In genomic region chr12:101885912-101886561, GRCh38 we compare ENCODE assay signal across 1 cellular context.
TF ChIP-seq lines count a peak whose summit lies in the region.

No MANE protein-coding gene starts in this region.

TF ChIP-seq in GM12878, 131 proteins besides CTCF, POLR2A, EP300 and RAD21:
- no peak for TF ChIP-seq E4F1 (IDR thresholded peaks at IDR 0.05; ENCODE audit: borderline replicate concordance, partially characterized antibody)
- TF ChIP-seq IKZF2 (IDR thresholded peaks at IDR 0.05): peak; percentile 81 to 86; a peak in 2 of 4 replicates
- peak; percentile 38 for TF ChIP-seq ATF7 (IDR thresholded peaks at IDR 0.05; ENCODE audit: low read depth)
- TF ChIP-seq DPF2 (IDR thresholded peaks at IDR 0.05): 0 out of 2 replicates have a peak, but pooled peaks have one; percentile 61
- TF ChIP-seq SPI1 (IDR thresholded peaks at IDR 0.05; ENCODE audit: borderline replicate concordance, insufficient read depth, low read depth, low read length): peak; percentile 53; the same call in 1 of the 2 replicates
- peak; percentile 77 for TF ChIP-seq IKZF1 (conservative IDR thresholded peaks at IDR 0.05)
- peak; percentile 23; the same call in 1 of the 2 replicates for TF ChIP-seq NR2F1 (conservative IDR thresholded peaks at IDR 0.05)
- TF ChIP-seq SKIL (IDR thresholded peaks at IDR 0.05; ENCODE audit: low read depth, poor library complexity, severe bottlenecking): peak; percentile 26
- TF ChIP-seq ZBTB40 (IDR thresholded peaks at IDR 0.05; ENCODE audit: borderline replicate concordance): no peak
- TF ChIP-seq MTA2 (IDR thresholded peaks at IDR 0.05; ENCODE audit: low read depth): peak; percentile 93
- TF ChIP-seq HSF1 (IDR thresholded peaks at IDR 0.05; ENCODE audit: low read depth, low read length): no peak
- TF ChIP-seq RAD51 (IDR thresholded peaks at IDR 0.05): peak; percentile 41; the same call in 1 of the 2 replicates
- peak; percentile 61; the same call in 1 of the 2 replicates for TF ChIP-seq RELB (IDR thresholded peaks at IDR 0.05; ENCODE audit: low read depth)
